In the genomic region with DNA sequence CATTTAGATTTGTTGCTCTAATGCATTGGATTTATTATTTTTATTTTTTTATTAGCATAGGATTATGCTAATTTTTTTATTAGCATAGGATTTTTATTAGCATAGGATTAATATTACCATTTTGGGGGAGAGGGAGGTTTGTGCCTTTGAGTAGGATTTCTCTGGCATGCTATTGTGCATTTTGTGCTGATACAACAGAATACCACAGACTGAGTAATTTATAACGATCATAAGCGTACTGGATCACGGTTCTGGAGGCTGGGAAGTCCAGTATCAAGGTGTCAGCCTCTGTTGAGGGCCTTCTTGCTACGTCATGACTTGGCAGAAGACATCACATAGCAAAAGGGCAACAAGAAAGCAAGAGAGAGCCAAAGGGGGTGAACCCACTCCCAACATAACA, we compare ENCODE assay signal across 34 cellular contexts.
"Had no signal": no experiment of that assay in that cellular context is flagged by ENCODE, and none has a peak within 500 bp of the region (broad histone marks: within the 10 kb centered on the region; RNA-seq: fewer than 3 reads in every experiment).

No MANE protein-coding gene starts in this region.

- H3K27me3 ChIP-seq: MG63 had no signal

- H3K36me3 ChIP-seq: MG63 had no signal

- H3K9me3 ChIP-seq: MG63 had no signal

- H3K4me3 ChIP-seq: MG63 had no signal

- DNase-seq: Karpas-422, Kasumi-1, MG63, MM.1S, MV-4-11, NCI-H1048, NCI-H1092, NCI-H1092 treated with DMSO at 0.1 percent for 48 hours, NCI-H1105, NCI-H1105 treated with DMSO at 0.1 percent for 48 hours, NCI-H1417, NCI-H1417 treated with DMSO at 0.1 percent for 48 hours, NCI-H1436, NCI-H1436 treated with DMSO at 0.1 percent for 48 hours, NCI-H146, NCI-H1694, NCI-H1694 treated with DMSO at 0.1 percent for 48 hours, NCI-H187, NCI-H187 treated with DMSO at 0.1 percent for 48 hours, NCI-H1930, NCI-H2029, NCI-H2081, NCI-H2081 treated with DMSO at 0.1 percent for 48 hours, NCI-H2107, NCI-H2171, NCI-H2171 treated with DMSO at 0.1 percent for 48 hours, NCI-H2227 treated with DMSO at 0.1 percent for 48 hours, NCI-H226, NCI-H345, NCI-H446, NCI-H446 treated with DMSO at 0.1 percent for 48 hours, NCI-H510A, NCI-H510A treated with DMSO at 0.1 percent for 48 hours, NCI-H524 had no signal
